In the genomic region with DNA sequence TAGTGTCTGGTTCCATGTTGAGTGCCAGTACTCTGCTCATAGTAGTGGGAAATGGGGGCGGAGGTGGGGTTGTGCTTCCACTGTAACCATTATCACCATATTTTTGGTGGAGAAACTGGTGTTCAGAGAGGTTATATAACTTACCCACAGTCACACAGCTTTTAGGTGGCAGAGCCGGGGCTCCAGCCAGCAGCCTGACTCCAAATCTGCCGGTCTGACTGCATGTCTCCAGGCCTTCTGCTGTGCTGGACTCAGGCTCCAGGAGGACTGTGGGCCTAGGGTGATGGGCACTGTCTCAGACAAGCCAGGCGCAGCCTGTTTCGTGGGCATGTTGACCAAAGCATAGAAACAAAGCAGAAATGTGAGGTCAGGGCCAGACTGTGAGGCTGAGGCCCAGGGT, we compare ENCODE assay signal across 37 cellular contexts.
"Had no signal": no experiment of that assay in that cellular context is flagged by ENCODE, and none has a peak within 500 bp of the region (broad histone marks: within the 10 kb centered on the region; RNA-seq: fewer than 3 reads in every experiment).

No MANE protein-coding gene starts in this region.

- H3K27ac Mint-ChIP-seq: activated CD4-positive, alpha-beta memory T cell treated with anti-CD3 and anti-CD28 coated beads, Interleukin-2, amount 10 ng/mL, durations not matched to agents 7 days and 5 days; activated CD4-positive, alpha-beta T cell treated with anti-CD3 and anti-CD28 coated beads for 36 hours; activated CD4-positive, alpha-beta T cell treated with anti-CD3 and anti-CD28 coated beads, Interleukin-2, amount 10 ng/mL, durations not matched to agents 7 days and 5 days; activated CD8-positive, alpha-beta memory T cell treated with anti-CD3 and anti-CD28 coated beads, Interleukin-2, amount 10 ng/mL, durations not matched to agents 7 days and 5 days; activated CD8-positive, alpha-beta T cell treated with anti-CD3 and anti-CD28 coated beads, Interleukin-2, amount 10 ng/mL, durations not matched to agents 7 days and 5 days; activated naive CD4-positive, alpha-beta T cell treated with anti-CD3 and anti-CD28 coated beads for 36 hours; activated naive CD4-positive, alpha-beta T cell treated with anti-CD3 and anti-CD28 coated beads, Interleukin-2, amount 50 U/mL, for 72 hours; activated naive CD8-positive, alpha-beta T cell treated with anti-CD3 and anti-CD28 coated beads for 36 hours; activated T-cell treated with anti-CD3 and anti-CD28 coated beads, Interleukin-2, amount 50 U/mL, for 24 hours; T-helper 1 cell treated with Interleukin-12 subunit alpha and Interleukin-12 subunit beta and Interleukin-4 antibody, amounts not matched to agents 30 μg/mL and 1 μg/mL, for 36 hours; T-helper 2 cell treated with Interferon-gamma antibody and Interleukin-4, amounts not matched to agents 5 μg/mL and 100 μg/mL, for 36 hours; WTC11 had no signal

- H3K27ac ChIP-seq: adrenal gland, ascending aorta, cardiac muscle cell, VCaP had no signal

- H3K9me3 ChIP-seq: adrenal gland, ascending aorta had no signal

- H3K4me3 Mint-ChIP-seq: activated CD4-positive, alpha-beta memory T cell treated with anti-CD3 and anti-CD28 coated beads, Interleukin-2, amount 10 ng/mL, durations not matched to agents 7 days and 5 days; activated CD4-positive, alpha-beta T cell treated with anti-CD3 and anti-CD28 coated beads for 36 hours; activated CD4-positive, alpha-beta T cell treated with anti-CD3 and anti-CD28 coated beads, Interleukin-2, amount 10 ng/mL, durations not matched to agents 7 days and 5 days; activated CD8-positive, alpha-beta memory T cell treated with anti-CD3 and anti-CD28 coated beads, Interleukin-2, amount 10 ng/mL, durations not matched to agents 7 days and 5 days; activated CD8-positive, alpha-beta T cell treated with anti-CD3 and anti-CD28 coated beads, Interleukin-2, amount 10 ng/mL, durations not matched to agents 7 days and 5 days; activated naive CD4-positive, alpha-beta T cell treated with anti-CD3 and anti-CD28 coated beads for 36 hours; activated naive CD8-positive, alpha-beta T cell treated with anti-CD3 and anti-CD28 coated beads for 36 hours; activated T-cell treated with anti-CD3 and anti-CD28 coated beads, Interleukin-2, amount 50 U/mL, for 24 hours; brain; central memory CD8-positive, alpha-beta T cell; T-helper 1 cell treated with Interleukin-12 subunit alpha and Interleukin-12 subunit beta and Interleukin-4 antibody, amounts not matched to agents 30 μg/mL and 1 μg/mL, for 36 hours; T-helper 2 cell treated with Interferon-gamma antibody and Interleukin-4, amounts not matched to agents 5 μg/mL and 100 μg/mL, for 36 hours; WTC11 had no signal

- H3K36me3 Mint-ChIP-seq: activated CD8-positive, alpha-beta memory T cell treated with anti-CD3 and anti-CD28 coated beads, Interleukin-2, amount 10 ng/mL, durations not matched to agents 7 days and 5 days; WTC11 had no signal

- H3K9me3 Mint-ChIP-seq: activated CD4-positive, alpha-beta memory T cell treated with anti-CD3 and anti-CD28 coated beads, Interleukin-2, amount 10 ng/mL, durations not matched to agents 7 days and 5 days; activated CD4-positive, alpha-beta T cell treated with anti-CD3 and anti-CD28 coated beads, Interleukin-2, amount 10 ng/mL, durations not matched to agents 7 days and 5 days; activated naive CD4-positive, alpha-beta T cell treated with anti-CD3 and anti-CD28 coated beads, Interleukin-2, amount 50 U/mL, for 72 hours; activated naive CD8-positive, alpha-beta T cell treated with anti-CD3 and anti-CD28 coated beads for 36 hours; activated T-cell treated with anti-CD3 and anti-CD28 coated beads, Interleukin-2, amount 50 U/mL, for 24 hours; brain; central memory CD8-positive, alpha-beta T cell; T-helper 1 cell treated with Interleukin-12 subunit alpha and Interleukin-12 subunit beta and Interleukin-4 antibody, amounts not matched to agents 30 μg/mL and 1 μg/mL, for 36 hours; T-helper 2 cell treated with Interferon-gamma antibody and Interleukin-4, amounts not matched to agents 5 μg/mL and 100 μg/mL, for 36 hours; WTC11 had no signal

- H3K27me3 Mint-ChIP-seq: activated CD4-positive, alpha-beta memory T cell treated with anti-CD3 and anti-CD28 coated beads, Interleukin-2, amount 10 ng/mL, durations not matched to agents 7 days and 5 days; activated CD4-positive, alpha-beta T cell treated with anti-CD3 and anti-CD28 coated beads for 36 hours; activated CD4-positive, alpha-beta T cell treated with anti-CD3 and anti-CD28 coated beads, Interleukin-2, amount 10 ng/mL, durations not matched to agents 7 days and 5 days; activated CD8-positive, alpha-beta memory T cell treated with anti-CD3 and anti-CD28 coated beads, Interleukin-2, amount 10 ng/mL, durations not matched to agents 7 days and 5 days; activated naive CD8-positive, alpha-beta T cell treated with anti-CD3 and anti-CD28 coated beads for 36 hours; activated T-cell treated with anti-CD3 and anti-CD28 coated beads, Interleukin-2, amount 50 U/mL, for 24 hours; brain; central memory CD8-positive, alpha-beta T cell had no signal

- H3K4me1 ChIP-seq: adrenal gland, ascending aorta had no signal

- H3K4me3 ChIP-seq: adrenal gland, ascending aorta, cardiac muscle cell had no signal

- ATAC-seq: activated CD4-positive, alpha-beta T cell treated with anti-CD3 and anti-CD28 coated beads for 36 hours; activated CD4-positive, CD25-positive, alpha-beta regulatory T cell treated with anti-CD3 and anti-CD28 coated beads, Interleukin-2, amount 50 U/mL, for 24 hours; activated CD8-positive, alpha-beta memory T cell treated with anti-CD3 and anti-CD28 coated beads, Interleukin-2, amount 10 ng/mL, durations not matched to agents 7 days and 5 days; activated CD8-positive, alpha-beta T cell treated with anti-CD3 and anti-CD28 coated beads, Interleukin-2, amount 10 ng/mL, durations not matched to agents 7 days and 5 days; activated naive CD4-positive, alpha-beta T cell treated with anti-CD3 and anti-CD28 coated beads, Interleukin-2, amount 50 U/mL, for 72 hours; WTC11 had no signal

- DNase-seq: activated CD4-positive, alpha-beta memory T cell treated with anti-CD3 and anti-CD28 coated beads, Interleukin-2, amount 10 ng/mL, durations not matched to agents 7 days and 5 days; activated CD4-positive, alpha-beta T cell treated with anti-CD3 and anti-CD28 coated beads for 1 hour; activated CD4-positive, alpha-beta T cell treated with anti-CD3 and anti-CD28 coated beads for 36 hours; activated CD4-positive, alpha-beta T cell treated with anti-CD3 and anti-CD28 coated beads for 48 hours; activated CD4-positive, alpha-beta T cell treated with anti-CD3 and anti-CD28 coated beads, Interleukin-2, amount 10 ng/mL, durations not matched to agents 7 days and 5 days; activated CD4-positive, alpha-beta T cell treated with anti-CD3 and anti-CD28 coated beads, Interleukin-2, amount 50 U/mL, for 48 hours; activated CD4-positive, CD25-positive, alpha-beta regulatory T cell; activated CD8-positive, alpha-beta memory T cell treated with anti-CD3 and anti-CD28 coated beads for 24 hours; activated CD8-positive, alpha-beta memory T cell treated with anti-CD3 and anti-CD28 coated beads, Interleukin-2, amount 10 ng/mL, durations not matched to agents 7 days and 5 days; activated CD8-positive, alpha-beta memory T cell treated with anti-CD3 and anti-CD28 coated beads, Interleukin-2, amount 50 U/mL, for 48 hours; activated CD8-positive, alpha-beta T cell treated with anti-CD3 and anti-CD28 coated beads, Interleukin-2, amount 10 ng/mL, durations not matched to agents 7 days and 5 days; activated effector memory CD4-positive, alpha-beta T cell treated with anti-CD3 and anti-CD28 coated beads, Interleukin-2, amount 50 U/mL, for 16 hours; activated gamma-delta T cell treated with Interleukin-2 at 50 U/mL for 16 hours; activated naive CD4-positive, alpha-beta T cell; activated naive CD4-positive, alpha-beta T cell treated with anti-CD3 and anti-CD28 coated beads for 36 hours; activated naive CD4-positive, alpha-beta T cell treated with anti-CD3 and anti-CD28 coated beads, Interleukin-2, amount 50 U/mL, for 16 hours; activated naive CD8-positive, alpha-beta T cell treated with anti-CD3 and anti-CD28 coated beads for 36 hours; activated T-cell treated with anti-CD3 and anti-CD28 coated beads, Interleukin-2, amount 50 U/mL, for 24 hours; activated T-cell treated with anti-CD3 and anti-CD28 coated beads, Interleukin-2, amount 50 U/mL, for 48 hours; adrenal gland; amniotic stem cell; cerebellar nuclear complex; T-helper 1 cell; T-helper 2 cell; T-helper 9 cell had no signal

- H3K4me1 Mint-ChIP-seq: activated naive CD8-positive, alpha-beta T cell treated with anti-CD3 and anti-CD28 coated beads for 36 hours; WTC11 had no signal

- FAIRE-seq: bronchial epithelial cell, TTC549 had no signal

- H3K27me3 ChIP-seq: adrenal gland, ascending aorta, cardiac muscle cell had no signal

- H3K36me3 ChIP-seq: adrenal gland, ascending aorta, cardiac muscle cell had no signal
